17 cellular contexts compared by ENCODE assay signal in the genomic region with DNA sequence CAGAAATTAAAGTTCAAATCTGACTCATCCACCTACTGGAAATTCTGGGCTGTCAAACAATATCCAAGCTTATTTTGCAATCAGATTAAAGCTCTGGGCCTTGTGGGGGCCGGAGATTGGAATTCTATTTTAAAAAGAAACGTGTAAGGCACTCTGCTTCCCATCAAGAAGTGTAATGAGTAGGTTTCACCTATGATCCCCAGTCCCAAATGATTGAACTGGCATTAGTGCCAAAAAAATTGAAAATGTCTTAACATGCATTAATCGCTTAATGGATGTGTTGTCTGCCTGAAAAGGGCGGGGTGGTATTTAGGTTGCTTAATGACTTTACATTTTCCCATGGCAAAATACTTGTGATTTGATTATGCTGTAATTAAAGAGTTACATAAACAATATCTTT.
DNase-seq lines count a peak whose midpoint lies in the region; ATAC-seq and TF ChIP-seq lines count a peak whose summit lies in the region.
"Had no signal": no experiment of that assay in that cellular context is flagged by ENCODE, and none has a peak within 500 bp of the region (broad histone marks: within the 10 kb centered on the region; RNA-seq: fewer than 3 reads in every experiment).

No MANE protein-coding gene starts in this region.

- peaks cover 15% of the 10 kb centered on the region for H3K4me1 ChIP-seq in IMR-90 (ENCODE audit: control insufficient read depth, insufficient read depth, low read length)
- peaks cover 40% of the 10 kb centered on the region for H3K4me1 ChIP-seq in mammary epithelial cell (ENCODE audit: insufficient read depth, low read length)
- H3K4me1 ChIP-seq in foreskin keratinocyte = peaks cover 26% of the 10 kb centered on the region
- H3K4me1 ChIP-seq in right atrium auricular region = peaks cover 0 to 4% of the 10 kb centered on the region in 2 donors

- no peak overlapping the region for H3K14ac ChIP-seq in IMR-90 (replicated peaks; ENCODE audit: low read depth, low read length)

- peaks cover 20% of the 10 kb centered on the region for H3K4me1 Mint-ChIP-seq in type B pancreatic cell (ENCODE audit: unreplicated experiment)
- H3K4me1 Mint-ChIP-seq: B cell had no signal

- no peaks in the 10 kb centered on the region for H3K36me3 ChIP-seq in IMR-90 (ENCODE audit: control insufficient read depth, insufficient read depth, low read length)
- no peaks in the 10 kb centered on the region for H3K36me3 ChIP-seq in mammary epithelial cell (ENCODE audit: insufficient read depth, low read length)
- H3K36me3 ChIP-seq in right atrium auricular region = no peaks in the 10 kb centered on the region

- no peak for DNase-seq in IMR-90
- peak; percentile 66 for DNase-seq in mammary epithelial cell
- peak in 1 of 2 donors; percentile 32 for DNase-seq in foreskin keratinocyte
- DNase-seq in type B pancreatic cell (ENCODE audit: extremely low spot score, unreplicated experiment) = no peak
- no peak for DNase-seq in hepatic stellate cell (ENCODE audit: low spot score)
- DNase-seq in right atrium auricular region (ENCODE audit: low spot score) = no peak
- no peak for DNase-seq in GM03348 (ENCODE audit: low spot score)
- DNase-seq: CD4-positive, alpha-beta T cell; DMS53; H9; NCI-H1092; NCI-H146; NCI-H2081; NCI-H510A had no signal

- H3K27me3 Mint-ChIP-seq in type B pancreatic cell = peaks cover 3% of the 10 kb centered on the region
- H3K27me3 Mint-ChIP-seq: B cell; CD4-positive, alpha-beta T cell had no signal

- H3K79me1 ChIP-seq in IMR-90 (ENCODE audit: low read depth in 1 of 2, low read length in 2 of 2) = no peaks in the 10 kb centered on the region

- no peak overlapping the region for H2AK9ac ChIP-seq in IMR-90 (replicated peaks; ENCODE audit: low read depth, low read length, poor library complexity)

- H3K27ac ChIP-seq in IMR-90 (ENCODE audit: insufficient read depth, low read length) (no peak overlapping the region), mammary epithelial cell (ENCODE audit: insufficient read depth, low read depth, low read length) (peak overlapping the region; percentile 91), foreskin keratinocyte (peak overlapping the region; percentile 6), right atrium auricular region (no peak overlapping the region)

- no peak overlapping the region; the same call in 1 of the 2 replicates for H3K18ac ChIP-seq in IMR-90 (ENCODE audit: low read depth, low read length)

- no peak overlapping the region for H3K4me2 ChIP-seq in IMR-90 (ENCODE audit: low read depth, low read length)
- peak overlapping the region; percentile 1 for H3K4me2 ChIP-seq in mammary epithelial cell (ENCODE audit: insufficient read depth, low read depth, low read length)

- H3K4me3 Mint-ChIP-seq in type B pancreatic cell = no peak overlapping the region
- H3K4me3 Mint-ChIP-seq: B cell; CD4-positive, alpha-beta T cell; H9 had no signal

- TF ChIP-seq RAD21 in IMR-90 (IDR thresholded peaks at IDR 0.05; ENCODE audit: low read length) = no peak

- H4K20me1 ChIP-seq in IMR-90 (ENCODE audit: insufficient read depth, low read length) = no peaks in the 10 kb centered on the region
- no peaks in the 10 kb centered on the region for H4K20me1 ChIP-seq in mammary epithelial cell (ENCODE audit: insufficient read depth, low read length)

- no peak for TF ChIP-seq POLR2A in IMR-90 (IDR thresholded peaks at IDR 0.05; ENCODE audit: low read depth, low read length)

- H4K91ac ChIP-seq in IMR-90 (ENCODE audit: insufficient read depth, low read depth, low read length) = no peak overlapping the region

- no peak overlapping the region for H4K8ac ChIP-seq in IMR-90 (ENCODE audit: low read depth in 2 of 2, low read length in 2 of 2)

- H2BK15ac ChIP-seq in IMR-90 (ENCODE audit: low read depth, low read length) = peak overlapping the region; percentile 17; the same call in 1 of the 3 replicates

- no peak overlapping the region for H3K4ac ChIP-seq in IMR-90 (ENCODE audit: low read depth, low read length)

- no peak overlapping the region for H2AK5ac ChIP-seq in IMR-90 (ENCODE audit: low read depth, low read length)

- no peak overlapping the region for H3K56ac ChIP-seq in IMR-90 (ENCODE audit: extremely low read depth, insufficient read depth, low read length)

- H2BK120ac ChIP-seq in IMR-90 (ENCODE audit: low read depth, low read length) = no peak overlapping the region; the same call in 1 of the 2 replicates

- H3K36me3 Mint-ChIP-seq in type B pancreatic cell = no peaks in the 10 kb centered on the region

- ATAC-seq in IMR-90 (ENCODE audit: low read depth) = no peak
- ATAC-seq in foreskin keratinocyte = no peak
- ATAC-seq: K562, Right ventricle myocardium inferior had no signal

- no peak overlapping the region for H2AFZ ChIP-seq in IMR-90 (replicated peaks; ENCODE audit: low read length, poor library complexity)
- peak overlapping the region; percentile 33 for H2AFZ ChIP-seq in mammary epithelial cell (ENCODE audit: low read depth, low read length)

- no peak overlapping the region for H3K23ac ChIP-seq in IMR-90 (ENCODE audit: low read depth, low read length)

- peaks cover 2% of the 10 kb centered on the region for H3K9me3 Mint-ChIP-seq in type B pancreatic cell

- 0 out of 2 replicates have a peak, but pooled peaks cover 4% of the 10 kb centered on the region for H3K9me1 ChIP-seq in IMR-90 (ENCODE audit: insufficient read depth, low read length)

- CTCF ChIA-PET in IMR-90 (lab: Yijun Ruan, JAX) = no interaction called here
- CTCF ChIA-PET in mammary epithelial cell (lab: Charles Lee; ENCODE audit: low non-redundant PET) = no interaction called here

- WGBS in IMR-90 (ENCODE audit: extremely low coverage in 2 of 2, insufficient read length in 1 of 2), 2 experiments = no CpG with 5 or more reads among the region's 4 CpGs
- 8% methylated on average over 4 of the region's 4 CpGs for WGBS in mammary epithelial cell (ENCODE audit: low coverage, missing lambda C conversion rate)

- H2BK5ac ChIP-seq in IMR-90 (ENCODE audit: low read depth, low read length, poor library complexity, severe bottlenecking) = peak overlapping the region; percentile 8

- BruUV-seq in IMR-90 (replicated peaks; lab: Mats Ljungman, UMichigan) (no TSS peak), mammary epithelial cell (replicated peaks; lab: Mats Ljungman, UMichigan) (no TSS peak)

- peak overlapping the region; percentile 43 for H3K27ac Mint-ChIP-seq in type B pancreatic cell
- H3K27ac Mint-ChIP-seq: B cell; CD4-positive, alpha-beta T cell had no signal

- dilution Hi-C loops in IMR-90 (cut with HindIII; ENCODE audit: low sequenced_read_pairs, unreplicated experiment) (no loop called here), mammary epithelial cell (cut with HindIII; ENCODE audit: low sequenced_read_pairs) (no loop called here)

- H3K27me3 ChIP-seq in IMR-90 (ENCODE audit: control insufficient read depth, insufficient read depth, low read length) = no peaks in the 10 kb centered on the region
- H3K27me3 ChIP-seq in mammary epithelial cell (ENCODE audit: insufficient read depth, low read length) = no peaks in the 10 kb centered on the region
- H3K27me3 ChIP-seq in foreskin keratinocyte = no peaks in the 10 kb centered on the region
- no peaks in the 10 kb centered on the region for H3K27me3 ChIP-seq in right atrium auricular region

- no peak overlapping the region for H2BK20ac ChIP-seq in IMR-90 (ENCODE audit: low read depth, low read length)

- H3K9ac ChIP-seq in IMR-90 (ENCODE audit: low read depth, low read length) = no peak overlapping the region
- H3K9ac ChIP-seq in mammary epithelial cell (ENCODE audit: insufficient read depth, low read length) = no peak overlapping the region

- POLR2A ChIA-PET in IMR-90 (lab: Charles Lee; ENCODE audit: unreplicated experiment) = no interaction called here

- intact Hi-C loops in IMR-90 (cut with micrococcal nuclease) = no loop called here
- intact Hi-C loops in mammary epithelial cell (cut with micrococcal nuclease) = no loop called here

- H3K9me3 ChIP-seq in IMR-90 (ENCODE audit: control insufficient read depth, insufficient read depth, low read length) = no peaks in the 10 kb centered on the region
- no peaks in the 10 kb centered on the region for H3K9me3 ChIP-seq in mammary epithelial cell (replicated peaks; ENCODE audit: insufficient read depth, low read length)
- no peaks in the 10 kb centered on the region for H3K9me3 ChIP-seq in right atrium auricular region

- no peak for TF ChIP-seq CTCF in IMR-90 (conservative IDR thresholded peaks at IDR 0.05; ENCODE audit: low read depth, low read length)
- TF ChIP-seq CTCF in mammary epithelial cell (conservative IDR thresholded peaks at IDR 0.05 in 1 of 2, IDR thresholded peaks at IDR 0.05 in 1 of 2; ENCODE audit: extremely low read depth in 1 of 2, insufficient read depth in 1 of 2, low read depth in 1 of 2, low read length in 2 of 2) = no peak
- no peak for TF ChIP-seq CTCF in foreskin keratinocyte (conservative IDR thresholded peaks at IDR 0.05)
- no peak for TF ChIP-seq CTCF in type B pancreatic cell (conservative IDR thresholded peaks at IDR 0.05)
- no peak for TF ChIP-seq CTCF in right atrium auricular region (IDR thresholded peaks at IDR 0.05)

- H3K4me3 ChIP-seq in IMR-90 (ENCODE audit: insufficient read depth, low read depth, low read length) (no peak overlapping the region), mammary epithelial cell (replicated peaks in 1 of 3; ENCODE audit: insufficient read depth in 1 of 3, low read depth in 2 of 3, low read length in 3 of 3) (no peak overlapping the region), right atrium auricular region (no peak overlapping the region)
- H3K4me3 ChIP-seq: K562 had no signal

- in situ Hi-C loops in IMR-90 (cut with MboI; ENCODE audit: low sequenced_read_pairs) (no loop called here), mammary epithelial cell (cut with MboI; ENCODE audit: low sequenced_read_pairs in 2 of 2) (loop anchor here in 1 of 2 donors (25.0 kb wide), 1 partner anchor 162 kb away; no protein-coding TSS in a partner anchor)

- no peak overlapping the region for H4K5ac ChIP-seq in IMR-90 (ENCODE audit: low read depth, low read length)

- H3K79me2 ChIP-seq in mammary epithelial cell (ENCODE audit: insufficient read depth, low read length) = no peaks in the 10 kb centered on the region

TF ChIP-seq in IMR-90, 13 proteins besides CTCF, POLR2A, EP300 and RAD21 (continues in another document):
- no peak for TF ChIP-seq USF2 (IDR thresholded peaks at IDR 0.05; ENCODE audit: low read depth, low read length)
- TF ChIP-seq CHD1 (IDR thresholded peaks at IDR 0.05; ENCODE audit: low read depth, low read length) = no peak
- no peak for TF ChIP-seq RFX5 (IDR thresholded peaks at IDR 0.05; ENCODE audit: low read depth, low read length)
- TF ChIP-seq MXI1 (IDR thresholded peaks at IDR 0.05; ENCODE audit: borderline replicate concordance, low read depth, low read length) = no peak

Comparison
In these comparisons a context has a peak if more than half of its experiments do, and no peak if none do; other contexts are left out.
1. H3K27ac ChIP-seq: peak in mammary epithelial cell (single experiment) and foreskin keratinocyte (single experiment); none in IMR-90 (single experiment) and right atrium auricular region (0 of 2).